In the genomic region with DNA sequence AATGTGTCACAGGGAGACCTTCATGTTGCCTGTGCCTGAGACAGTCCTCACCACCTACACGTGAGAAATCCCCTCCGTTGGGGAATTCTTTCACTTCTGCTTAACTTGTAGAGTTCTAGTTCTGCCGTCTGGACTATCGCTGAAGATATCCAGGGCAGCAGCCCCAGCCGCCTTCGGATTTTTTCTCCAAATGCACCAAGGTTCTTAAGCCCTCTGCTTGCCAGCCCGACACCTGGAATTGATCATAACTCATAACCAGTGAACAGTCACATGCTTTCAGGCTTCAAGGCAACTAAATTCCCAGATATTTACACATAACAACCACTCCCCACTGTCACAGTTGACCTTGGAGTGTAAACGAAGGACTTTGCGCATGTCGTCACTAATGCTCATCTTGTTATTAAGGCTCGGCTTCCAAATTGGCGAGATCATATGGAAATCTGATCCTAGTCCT, we compare ENCODE assay signal across 11 cellular contexts.
DNase-seq lines count a peak whose midpoint lies in the region; ATAC-seq, FAIRE-seq and TF ChIP-seq lines count a peak whose summit lies in the region.
"Had no signal": no experiment of that assay in that cellular context is flagged by ENCODE, and none has a peak within 500 bp of the region (broad histone marks: within the 10 kb centered on the region; RNA-seq: fewer than 3 reads in every experiment).

No MANE protein-coding gene starts in this region.

- WGBS in GM12878 (ENCODE audit: insufficient coverage, insufficient replicate concordance, low lambda C conversion rate, missing lambda C conversion rate): 42% methylated on average over 12 of the region's 12 CpGs
- WGBS in H9 (ENCODE audit: extremely low coverage, insufficient read length, low lambda C conversion rate): no CpG with 5 or more reads among the region's 12 CpGs

- no peak overlapping the region for H2AK5ac ChIP-seq in H9 (ENCODE audit: insufficient read length, low read length)

- intact Hi-C loops in GM12878 (cut with micrococcal nuclease; ENCODE audit: unreplicated experiment): loop anchor here (10.0 kb wide), 1 partner anchor 468 kb away; the partner anchor contains the start of gene ANKRD10

- SMC1A ChIA-PET in GM12878 (lab: Charles Lee; ENCODE audit: uncharacterized antibody, unreplicated experiment): interaction anchor here (0.9 to 1.3 kb wide), 3 partner anchors 9 to 224 kb away, joined by 3 to 4 read pairs (median 3); no protein-coding TSS in a partner anchor

- H3K27me3 ChIP-seq in GM12878 (replicated peaks in 1 of 2; ENCODE audit: control insufficient read depth in 2 of 2, insufficient read depth in 2 of 2, low read length in 1 of 2) (no peaks in the 10 kb centered on the region), BE2C (no peaks in the 10 kb centered on the region; the same call in none of the 2 replicates), H9 (ENCODE audit: insufficient read depth, low read length) (no peaks in the 10 kb centered on the region)
- H3K27me3 ChIP-seq: colonic mucosa had no signal

- no peak overlapping the region for H3K27ac ChIP-seq in GM12878 (ENCODE audit: control insufficient read depth, insufficient read depth)
- no peak overlapping the region for H3K27ac ChIP-seq in H9 (ENCODE audit: insufficient read length, low read depth, low read length)
- H3K27ac ChIP-seq: colonic mucosa had no signal

- H3K4me1 ChIP-seq in GM12878 (ENCODE audit: control insufficient read depth, insufficient read depth, low read length) (peaks cover 41% of the 10 kb centered on the region), BE2C (0 out of 2 replicates have a peak, but pooled peaks cover 6% of the 10 kb centered on the region), H9 (ENCODE audit: insufficient read depth, low read length) (no peaks in the 10 kb centered on the region; the same call in 1 of the 2 replicates)
- H3K4me1 ChIP-seq: colonic mucosa had no signal

- peak; percentile 59 for FAIRE-seq in GM12878 (lab: Jason Lieb, UNC)

- H3K56ac ChIP-seq in H9 (ENCODE audit: insufficient read length, low read depth, low read length): no peak overlapping the region

- DNase-seq in GM12878 (ENCODE audit: low read depth, low spot score): peak; percentile 52
- no peak for DNase-seq in osteocyte (ENCODE audit: extremely low spot score, unreplicated experiment)
- DNase-seq in DMS153 treated with DMSO at 0.1 percent for 48 hours (lab: John Stamatoyannopoulos, UW; ENCODE audit: unreplicated experiment): no peak
- DNase-seq in BE2C: no peak
- DNase-seq in H9: no peak
- DNase-seq: activated effector memory CD4-positive, alpha-beta T cell treated with Interleukin-2 at 50 U/mL for 16 hours; colonic mucosa; NCI-H2171 treated with DMSO at 0.1 percent for 48 hours had no signal

- POLR2A ChIA-PET in GM12878 (lab: Charles Lee): no interaction called here

- H3K36me3 ChIP-seq in GM12878 (ENCODE audit: control insufficient read depth in 2 of 2, insufficient read depth in 2 of 2, low read length in 1 of 2) (no peaks in the 10 kb centered on the region), BE2C (no peaks in the 10 kb centered on the region)
- H3K36me3 ChIP-seq: colonic mucosa had no signal

- H3K36me3 Mint-ChIP-seq in osteocyte (ENCODE audit: unreplicated experiment): peaks cover 53% of the 10 kb centered on the region
- H3K36me3 Mint-ChIP-seq in H9 (ENCODE audit: insufficient read depth in 1 of 3, low read depth in 3 of 3): peaks cover 7 to 12% (median 11%) of the 10 kb centered on the region in 3 experiments; a peak in 6 of 7 replicates

- H3K4ac ChIP-seq in H9 (ENCODE audit: low read depth, low read length): no peak overlapping the region

- no peaks in the 10 kb centered on the region for H3K23me2 ChIP-seq in H9 (ENCODE audit: insufficient read length, low read depth, low read length, poor library complexity, severe bottlenecking)

- H3K4me3 ChIP-seq in GM12878 (no peak overlapping the region), BE2C (ENCODE audit: low read depth, low read length) (no peak overlapping the region)
- H3K4me3 ChIP-seq: colonic mucosa had no signal

- H3K79me2 ChIP-seq in GM12878 (ENCODE audit: control insufficient read depth, insufficient read depth, low read length): no peaks in the 10 kb centered on the region
- no peaks in the 10 kb centered on the region for H3K79me2 ChIP-seq in H9 (ENCODE audit: insufficient read depth, low read length)

- no peaks in the 10 kb centered on the region for H3K9me3 Mint-ChIP-seq in osteocyte (ENCODE audit: unreplicated experiment)
- no peaks in the 10 kb centered on the region for H3K9me3 Mint-ChIP-seq in H9

- no peak overlapping the region for H4K91ac ChIP-seq in H9 (ENCODE audit: insufficient read length, low read depth, low read length)

- BruUV-seq in GM12878 (replicated peaks; lab: Mats Ljungman, UMichigan): no TSS peak

- no peak overlapping the region for H2BK20ac ChIP-seq in H9 (ENCODE audit: low read depth, low read length, poor library complexity, severe bottlenecking)

- H3K9me3 ChIP-seq in GM12878 (replicated peaks; ENCODE audit: control insufficient read depth, insufficient read depth, low read length) (no peaks in the 10 kb centered on the region), BE2C (no peaks in the 10 kb centered on the region), H9 (ENCODE audit: control insufficient read depth, low read depth, low read length) (no peaks in the 10 kb centered on the region)
- H3K9me3 ChIP-seq: colonic mucosa had no signal

- no peak overlapping the region for H2BK120ac ChIP-seq in H9 (ENCODE audit: low read depth, low read length, poor library complexity, severe bottlenecking)

- H4K20me1 ChIP-seq in GM12878 (ENCODE audit: control insufficient read depth, insufficient read depth): no peaks in the 10 kb centered on the region
- no peaks in the 10 kb centered on the region for H4K20me1 ChIP-seq in H9 (ENCODE audit: control insufficient read depth, insufficient read depth, insufficient read length)

- H3K4me1 Mint-ChIP-seq in osteocyte (ENCODE audit: unreplicated experiment) (peaks cover 69% of the 10 kb centered on the region), H9 (peaks cover 0 to 17% of the 10 kb centered on the region in 2 experiments; a peak in 2 of 4 replicates)

- H2AFZ ChIP-seq in GM12878 (ENCODE audit: control insufficient read depth, low read depth, low read length) (no peak overlapping the region), H9 (ENCODE audit: low read length) (no peak overlapping the region)

- H3K23ac ChIP-seq in H9 (ENCODE audit: insufficient read length, low read depth, low read length): no peak overlapping the region

- H3K9ac ChIP-seq in GM12878 (ENCODE audit: control insufficient read depth, insufficient read depth, low read length) (no peak overlapping the region), H9 (ENCODE audit: extremely low read depth, insufficient read length, low read length) (no peak overlapping the region)

- H2BK12ac ChIP-seq in H9 (ENCODE audit: insufficient read length, low read depth, low read length): no peak overlapping the region

- CTCF ChIA-PET in GM12878 (lab: Yijun Ruan, JAX): interaction anchor here (0.7 to 1.7 kb wide), 4 partner anchors 8 to 75 kb away, joined by 3 to 7 read pairs (median 3); no protein-coding TSS in a partner anchor

- TF ChIP-seq POLR2A in GM18505 (IDR thresholded peaks at IDR 0.05; ENCODE audit: borderline replicate concordance, extremely low read depth, insufficient read depth, insufficient read length) (no peak), GM12878 (IDR thresholded peaks at IDR 0.05; ENCODE audit: low read depth, low read length) (no peak)

- H3K27me3 Mint-ChIP-seq in osteocyte (ENCODE audit: unreplicated experiment): no peaks in the 10 kb centered on the region
- no peaks in the 10 kb centered on the region for H3K27me3 Mint-ChIP-seq in H9 (ENCODE audit: low read depth)

- no peak overlapping the region for H4K8ac ChIP-seq in H9 (replicated peaks; ENCODE audit: insufficient read length, low read depth, low read length)

- no peak for TF ChIP-seq CTCF in GM12878 (IDR thresholded peaks at IDR 0.05 in 2 of 3, conservative IDR thresholded peaks at IDR 0.05 in 1 of 3; ENCODE audit: control insufficient read depth in 2 of 3, extremely low read depth in 1 of 3, insufficient read depth in 1 of 3, low read depth in 3 of 3, low read length in 3 of 3)
- no peak for TF ChIP-seq CTCF in osteocyte (IDR thresholded peaks at IDR 0.05)
- no peak for TF ChIP-seq CTCF in BE2C (IDR thresholded peaks at IDR 0.05; ENCODE audit: low read depth, low read length)
- TF ChIP-seq CTCF in H9 (conservative IDR thresholded peaks at IDR 0.05): no peak

- RAD21 ChIA-PET in GM12878 (lab: Charles Lee; ENCODE audit: unreplicated experiment): interaction anchor here (0.6 to 0.8 kb wide), 2 partner anchors 87 to 474 kb away, joined by 3 read pairs; no protein-coding TSS in a partner anchor

- no peak overlapping the region for H3K18ac ChIP-seq in H9 (ENCODE audit: insufficient read length, low read depth, low read length)

- H2BK15ac ChIP-seq in H9 (ENCODE audit: low read depth, low read length): no peak overlapping the region

- ATAC-seq in GM18505 (IDR thresholded peaks at IDR 0.05; ENCODE audit: unreplicated experiment) (peak; percentile 49), HG02642 (IDR thresholded peaks at IDR 0.05; ENCODE audit: poor library complexity, unreplicated experiment) (peak; percentile 52), GM12878 (peak; percentile 74), HG03571 (IDR thresholded peaks at IDR 0.05; ENCODE audit: unreplicated experiment) (no peak)

- no peak overlapping the region for H3T11ph ChIP-seq in H9 (ENCODE audit: low read length)

- H3K27ac Mint-ChIP-seq in osteocyte (ENCODE audit: unreplicated experiment) (peak overlapping the region; percentile 93), H9 (peak overlapping the region in 1 of 3 experiments; percentile 45; a peak in 2 of 7 replicates)

- H3K79me1 ChIP-seq in H9 (ENCODE audit: insufficient read depth, low read depth, low read length, poor library complexity, severe bottlenecking): no peaks in the 10 kb centered on the region

- no peak overlapping the region for H4K5ac ChIP-seq in H9 (ENCODE audit: insufficient read length, low read depth, low read length)

- H2BK5ac ChIP-seq in H9 (ENCODE audit: insufficient read length, low read length): no peak overlapping the region

- H3K14ac ChIP-seq in H9 (ENCODE audit: insufficient read depth, low read length): no peak overlapping the region

- in situ Hi-C loops in GM12878 (cut with MboI): loop anchor here (5.0 kb wide), 2 partner anchors 225 to 370 kb away; no protein-coding TSS in a partner anchor

- H3K4me2 ChIP-seq in GM12878 (ENCODE audit: control insufficient read depth, insufficient read depth) (peak overlapping the region; percentile 28; the same call in 1 of the 2 replicates), H9 (ENCODE audit: insufficient read depth, insufficient read length, low read length) (no peak overlapping the region)

- H3K4me3 Mint-ChIP-seq in osteocyte (ENCODE audit: unreplicated experiment) (no peak overlapping the region), H9 (no peak overlapping the region)

- peak in 1 of 2 experiments; percentile 41; a peak in 2 of 4 replicates for TF ChIP-seq EP300 in GM12878 (IDR thresholded peaks at IDR 0.05; ENCODE audit: borderline replicate concordance in 1 of 2, control insufficient read depth in 1 of 2, low read depth in 2 of 2, low read length in 2 of 2)

- no peak for TF ChIP-seq RAD21 in GM12878 (IDR thresholded peaks at IDR 0.05; ENCODE audit: insufficient read depth, low read depth, low read length)

TF ChIP-seq in GM12878, 131 proteins besides CTCF, POLR2A, EP300 and RAD21 (continues in another document):
- TF ChIP-seq BCL11A (IDR thresholded peaks at IDR 0.05; ENCODE audit: low read depth, low read length): peak; percentile 51; the same call in 1 of the 2 replicates
